1 cellular context compared by ENCODE assay signal in the genomic region with DNA sequence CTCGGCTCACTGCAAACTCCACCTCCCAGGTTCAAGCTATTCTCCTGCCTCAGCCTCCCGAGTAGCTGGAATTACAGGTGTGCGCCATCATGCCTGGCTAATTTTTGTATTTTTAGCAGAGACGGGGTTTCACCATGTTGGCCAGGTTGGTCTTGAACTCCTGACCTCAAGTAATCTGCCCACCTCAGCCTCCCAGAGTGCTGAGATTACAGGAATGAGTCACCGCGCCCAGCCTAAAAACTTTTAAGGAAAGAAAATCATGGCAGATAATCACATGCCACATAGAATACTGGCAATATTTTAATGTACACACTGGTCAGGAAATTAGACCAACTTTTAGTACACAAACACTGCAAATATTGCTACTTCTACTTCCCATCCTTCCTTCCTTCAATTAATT. TPM values are rescaled to one million over a fixed set of nuclear protein-coding genes. Genes with fewer than 3 reads are reported as not detected.
"Had no signal": no experiment of that assay in that cellular context is flagged by ENCODE, and none has a peak within 500 bp of the region (broad histone marks: within the 10 kb centered on the region; RNA-seq: fewer than 3 reads in every experiment).

No MANE protein-coding gene starts in this region.

RNA-seq across cellular contexts. Expression of gene MYB, which starts 16.7 kb away (rescaled TPM):
- total RNA-seq: ascending aorta had no signal
